Comparison of ENCODE assay signal across 25 cellular contexts in genomic region chr1:231157311-231157710, GRCh38. TPM values are rescaled to one million over a fixed set of nuclear protein-coding genes. Genes with fewer than 3 reads are reported as not detected.
"Had no signal": no experiment of that assay in that cellular context is flagged by ENCODE, and none has a peak within 500 bp of the region (broad histone marks: within the 10 kb centered on the region; RNA-seq: fewer than 3 reads in every experiment).

No MANE protein-coding gene starts in this region.

- H3K27me3 ChIP-seq: testis had no signal

- H3K79me2 ChIP-seq: parathyroid adenoma had no signal

- H2AFZ ChIP-seq: parathyroid adenoma had no signal

- H3K27ac ChIP-seq: esophagus squamous epithelium, heart right ventricle, left ventricle myocardium inferior, lower lobe of right lung, parathyroid adenoma, prostate gland, skin epidermis, testis, tibial nerve, upper lobe of right lung, vagina had no signal

- H3K36me3 ChIP-seq: esophagus squamous epithelium, heart right ventricle, left ventricle myocardium inferior, lower lobe of right lung, prostate gland, tibial nerve, upper lobe of right lung, vagina had no signal

- H3K27ac Mint-ChIP-seq: dendritic cell treated with granulocyte-macrophage colony-stimulating factor and Interleukin-4, amounts not matched to agents 40 ng/mL and 50 ng/mL, for 4 days; memory B cell; nephron; stimulated activated naive B cell treated with anti-CD40 and anti-IgM and Interleukin-4, amounts not matched to agents 10 μg/mL and 1 μg/mL and 100 μg/mL, for 72 hours; stimulated activated naive CD8-positive, alpha-beta T cell treated with anti-CD3 and anti-CD28 coated beads, Interleukin-15, amount 100 ng/mL, for 72 hours had no signal

- H3K4me3 Mint-ChIP-seq: dendritic cell treated with granulocyte-macrophage colony-stimulating factor and Interleukin-4, amounts not matched to agents 40 ng/mL and 50 ng/mL, for 4 days; memory B cell; naive B cell; nephron; stimulated activated naive B cell treated with anti-CD40 and anti-IgM and Interleukin-4, amounts not matched to agents 10 μg/mL and 1 μg/mL and 100 μg/mL, for 72 hours; stimulated activated naive CD8-positive, alpha-beta T cell treated with anti-CD3 and anti-CD28 coated beads, Interleukin-15, amount 100 ng/mL, for 72 hours had no signal

- H3K4me3 ChIP-seq: esophagus squamous epithelium, heart right ventricle, left ventricle myocardium inferior, lower lobe of right lung, prostate gland, skin epidermis, testis, tibial nerve, upper lobe of right lung, vagina had no signal

- H3K9me3 ChIP-seq: lower lobe of right lung, prostate gland, testis, upper lobe of right lung, vagina had no signal

- H3K9ac ChIP-seq: parathyroid adenoma had no signal

- DNase-seq: esophagus squamous epithelium; foreskin fibroblast; heart right ventricle; hypothalamus; left ventricle myocardium inferior; lower lobe of right lung; naive B cell; occipital lobe; retina; stimulated activated CD4-positive, alpha-beta T cell treated with anti-CD3 and anti-CD28 coated beads, Interleukin-2, amount 100 ng/mL, for 24 hours; stimulated activated CD4-positive, alpha-beta T cell treated with anti-CD3 and anti-CD28 coated beads, Interleukin-4, amount 100 ng/mL, for 4 hours; stimulated activated naive B cell treated with anti-CD40 and anti-IgM and Interleukin-4, amounts not matched to agents 10 μg/mL and 1 μg/mL and 100 μg/mL, for 72 hours; stimulated activated naive CD8-positive, alpha-beta T cell treated with anti-CD3 and anti-CD28 coated beads, Interleukin-15, amount 100 ng/mL, for 72 hours; testis; upper lobe of right lung had no signal

- H3K4me1 Mint-ChIP-seq: memory B cell, nephron had no signal

- H3K36me3 Mint-ChIP-seq: stimulated activated naive B cell treated with anti-CD40 and anti-IgM and Interleukin-4, amounts not matched to agents 10 μg/mL and 1 μg/mL and 100 μg/mL, for 72 hours had no signal

- ATAC-seq: heart right ventricle; lower lobe of right lung; sciatic nerve; stimulated activated naive B cell treated with anti-CD40 and anti-IgM and Interleukin-4, amounts not matched to agents 10 μg/mL and 1 μg/mL and 100 μg/mL, for 72 hours; stimulated activated naive CD8-positive, alpha-beta T cell treated with anti-CD3 and anti-CD28 coated beads, Interleukin-15, amount 100 ng/mL, for 72 hours; upper lobe of right lung had no signal

- H3K4me1 ChIP-seq: parathyroid adenoma, prostate gland, testis had no signal

RNA-seq across cellular contexts. Expression of gene TRIM67, which starts 4.5 kb away (rescaled TPM):
- total RNA-seq: epithelial cell of proximal tubule, esophagus squamous epithelium, lower lobe of right lung, upper lobe of right lung, vagina had no signal
- polyA plus RNA-seq: heart right ventricle had no signal
